In the genomic region with DNA sequence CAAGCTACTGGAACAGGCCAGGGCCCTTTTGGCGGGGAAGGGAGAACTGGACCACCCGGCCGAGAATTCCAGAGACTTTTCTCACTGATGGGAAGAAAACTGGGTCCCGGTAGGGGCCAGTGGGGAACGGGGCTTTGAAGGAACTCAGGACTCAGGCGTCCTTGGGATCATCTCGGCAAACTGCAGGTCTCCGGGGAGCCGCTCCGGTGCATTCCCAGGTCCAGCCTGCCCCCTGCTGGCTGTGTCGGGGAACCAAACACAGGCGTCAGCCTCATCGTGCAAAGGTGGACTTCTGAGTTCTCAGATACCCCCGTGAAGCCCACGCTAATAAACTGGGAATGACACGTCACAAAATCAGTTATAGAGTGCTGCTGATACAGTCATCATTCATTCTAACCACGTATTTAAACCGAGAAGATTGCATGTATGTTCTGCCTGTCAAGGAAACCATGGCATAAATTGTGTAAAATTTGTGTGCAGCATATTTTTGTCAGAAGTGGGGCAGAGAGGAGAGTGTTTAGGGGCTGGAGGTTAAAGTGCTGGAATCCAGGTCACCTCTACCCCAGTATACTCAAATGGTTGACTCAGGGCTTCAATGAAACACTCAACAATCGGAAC, we compare ENCODE assay signal across 8 cellular contexts.
DNase-seq lines count a peak whose midpoint lies in the region; ATAC-seq, FAIRE-seq and TF ChIP-seq lines count a peak whose summit lies in the region.

No MANE protein-coding gene starts in this region.

- DNase-seq in AG09309 (ENCODE audit: low read depth) (no peak), GM18507 (ENCODE audit: extremely low spot score, insufficient read length, low read depth) (peak; percentile 69), NCI-H526 (lab: John Stamatoyannopoulos, UW) (peak; percentile 54 to 79), osteocyte (ENCODE audit: extremely low spot score, unreplicated experiment) (no peak), T1000 (lab: John Stamatoyannopoulos, UW) (no peak)
- DNase-seq in activated T-helper 1 cell treated with anti-CD3 and anti-CD28 coated beads, Interleukin-12 subunit alpha, Interleukin-12 subunit beta, Interleukin-2, Interleukin-4 antibody, amounts not matched to agents 30 ng/mL and 10 ng/mL and 1 ng/mL, durations not matched to agents 14 hours and 24 hours and 36 hours (ENCODE audit: low spot score): peak; percentile 20

- H3K4me3 Mint-ChIP-seq in activated T-helper 1 cell treated with anti-CD3 and anti-CD28 coated beads, Interleukin-12 subunit alpha, Interleukin-12 subunit beta, Interleukin-2, Interleukin-4 antibody, amounts not matched to agents 30 ng/mL and 10 ng/mL and 1 ng/mL, durations not matched to agents 14 hours and 24 hours and 36 hours: no peak overlapping the region
- H3K4me3 Mint-ChIP-seq in osteocyte (ENCODE audit: unreplicated experiment): no peak overlapping the region

- H3K9me3 Mint-ChIP-seq in activated T-helper 1 cell treated with anti-CD3 and anti-CD28 coated beads, Interleukin-12 subunit alpha, Interleukin-12 subunit beta, Interleukin-2, Interleukin-4 antibody, amounts not matched to agents 30 ng/mL and 10 ng/mL and 1 ng/mL, durations not matched to agents 14 hours and 24 hours and 36 hours: no peaks in the 10 kb centered on the region
- H3K9me3 Mint-ChIP-seq in osteocyte (ENCODE audit: unreplicated experiment): no peaks in the 10 kb centered on the region

- intact Hi-C loops in activated T-helper 1 cell treated with anti-CD3 and anti-CD28 coated beads, Interleukin-12 subunit alpha, Interleukin-12 subunit beta, Interleukin-2, Interleukin-4 antibody, amounts not matched to agents 30 ng/mL and 10 ng/mL and 1 ng/mL, durations not matched to agents 14 hours and 24 hours and 36 hours (cut with micrococcal nuclease): loop anchor here (1.0 to 10.0 kb wide), 2 partner anchors 385 to 833 kb away; a partner anchor contains a TSS

- TF ChIP-seq EP300 in gastroesophageal sphincter (IDR thresholded peaks at IDR 0.05): no peak

- no peaks in the 10 kb centered on the region for H3K4me1 Mint-ChIP-seq in activated T-helper 1 cell treated with anti-CD3 and anti-CD28 coated beads, Interleukin-12 subunit alpha, Interleukin-12 subunit beta, Interleukin-2, Interleukin-4 antibody, amounts not matched to agents 30 ng/mL and 10 ng/mL and 1 ng/mL, durations not matched to agents 14 hours and 24 hours and 36 hours (ENCODE audit: low read depth)
- peaks cover 3% of the 10 kb centered on the region for H3K4me1 Mint-ChIP-seq in osteocyte (ENCODE audit: unreplicated experiment)

- peaks cover 5 to 56% (median 26%) of the 10 kb centered on the region in 3 donors for H3K4me1 ChIP-seq in gastroesophageal sphincter

- ATAC-seq in gastroesophageal sphincter (peak; percentile 74), GM21529 (IDR thresholded peaks at IDR 0.05; ENCODE audit: unreplicated experiment) (no peak)

- no peaks in the 10 kb centered on the region for H3K36me3 Mint-ChIP-seq in activated T-helper 1 cell treated with anti-CD3 and anti-CD28 coated beads, Interleukin-12 subunit alpha, Interleukin-12 subunit beta, Interleukin-2, Interleukin-4 antibody, amounts not matched to agents 30 ng/mL and 10 ng/mL and 1 ng/mL, durations not matched to agents 14 hours and 24 hours and 36 hours (ENCODE audit: low read depth)
- H3K36me3 Mint-ChIP-seq in osteocyte (ENCODE audit: unreplicated experiment): no peaks in the 10 kb centered on the region

- TF ChIP-seq CTCF in AG09309 (IDR thresholded peaks at IDR 0.05; ENCODE audit: control insufficient read depth, insufficient read depth, low read depth, low read length, missing control alignments) (peak; percentile 95), gastroesophageal sphincter (IDR thresholded peaks at IDR 0.05) (peak; percentile 88 to 96 (median 94)), osteocyte (IDR thresholded peaks at IDR 0.05) (peak; percentile 87)

- peak overlapping the region in 1 of 4 donors; percentile 40 for H3K27ac ChIP-seq in gastroesophageal sphincter

- H3K27me3 Mint-ChIP-seq in activated T-helper 1 cell treated with anti-CD3 and anti-CD28 coated beads, Interleukin-12 subunit alpha, Interleukin-12 subunit beta, Interleukin-2, Interleukin-4 antibody, amounts not matched to agents 30 ng/mL and 10 ng/mL and 1 ng/mL, durations not matched to agents 14 hours and 24 hours and 36 hours (ENCODE audit: insufficient read depth): peaks cover 25% of the 10 kb centered on the region
- H3K27me3 Mint-ChIP-seq in osteocyte (ENCODE audit: unreplicated experiment): peaks cover 71% of the 10 kb centered on the region

- H3K4me3 ChIP-seq in AG09309 (ENCODE audit: control insufficient read depth, low read depth, low read length): no peak overlapping the region
- no peak overlapping the region for H3K4me3 ChIP-seq in gastroesophageal sphincter

- no peak for TF ChIP-seq POLR2A in gastroesophageal sphincter (IDR thresholded peaks at IDR 0.05)

- H3K27me3 ChIP-seq in gastroesophageal sphincter: peaks cover 40% of the 10 kb centered on the region

- H3K27ac Mint-ChIP-seq in activated T-helper 1 cell treated with anti-CD3 and anti-CD28 coated beads, Interleukin-12 subunit alpha, Interleukin-12 subunit beta, Interleukin-2, Interleukin-4 antibody, amounts not matched to agents 30 ng/mL and 10 ng/mL and 1 ng/mL, durations not matched to agents 14 hours and 24 hours and 36 hours: no peak overlapping the region
- no peak overlapping the region for H3K27ac Mint-ChIP-seq in osteocyte (ENCODE audit: unreplicated experiment)

- no peaks in the 10 kb centered on the region for H3K36me3 ChIP-seq in gastroesophageal sphincter

- H3K9me3 ChIP-seq in gastroesophageal sphincter: no peaks in the 10 kb centered on the region

- FAIRE-seq in GM18507 (lab: Jason Lieb, UNC): peak; percentile 79

- WGBS in gastroesophageal sphincter (ENCODE audit: low coverage in 1 of 2), 2 donors: 9 to 10% methylated on average over 5 to 11 of the region's 19 CpGs

Comparison
In these comparisons a context has a peak if more than half of its experiments do, and no peak if none do; other contexts are left out.
1. DNase-seq: peak in GM18507 (single experiment), NCI-H526 (2 of 2) and activated T-helper 1 cell treated with anti-CD3 and anti-CD28 coated beads, Interleukin-12 subunit alpha, Interleukin-12 subunit beta, Interleukin-2, Interleukin-4 antibody, amounts not matched to agents 30 ng/mL and 10 ng/mL and 1 ng/mL, durations not matched to agents 14 hours and 24 hours and 36 hours (single experiment); none in AG09309 (single experiment), osteocyte (single experiment) and T1000 (single experiment).
2. Peak in every context shown above with its lines, with median percentiles within 50 percentile points of each other: CTCF ChIP-seq.